ENCODE assay signal across 8 cellular contexts in genomic region chr4:10116625-10117423, GRCh38. TPM values are rescaled to one million over a fixed set of nuclear protein-coding genes. Genes with fewer than 3 reads are reported as not detected.
A peak's percentile ranks its signal among the peaks of the same experiment; 100 is the strongest.
DNase-seq lines count a peak whose midpoint lies in the region; ATAC-seq and TF ChIP-seq lines count a peak whose summit lies in the region.

WDR1 (minus strand) TSS chr4:10116799; CDS start chr4:10116666, 133 bp downstream.

- peak within 1 kb of the TSS; percentile 64 for H3K4me2 ChIP-seq in SU-DHL-6 (ENCODE audit: low read depth, low read length, poor library complexity, severe bottlenecking)

- H3K36me3 Mint-ChIP-seq in activated naive CD8-positive, alpha-beta T cell treated with anti-CD3 and anti-CD28 coated beads, Interleukin-2, amount 10 ng/mL, durations not matched to agents 7 days and 5 days: peaks cover 29% of the 10 kb centered on the region

- no peak for TF ChIP-seq EP300 in ovary (IDR thresholded peaks at IDR 0.05)

- H3K4me3 ChIP-seq in GM12864 (ENCODE audit: low read depth, low read length) (peak within 1 kb of the TSS; percentile 80), SU-DHL-6 (ENCODE audit: insufficient read depth, low read length, poor library complexity, severe bottlenecking) (peak within 1 kb of the TSS; percentile 92), ovary (peak within 1 kb of the TSS; percentile 89), thymus (ENCODE audit: low read length) (peak within 1 kb of the TSS; percentile 93)

- DNase-seq in GM12864 (ENCODE audit: low read depth) (peak; percentile 80), NCI-H1105 treated with DMSO at 0.1 percent for 48 hours (lab: John Stamatoyannopoulos, UW) (peak; percentile 77), head of caudate nucleus (peak; percentile 78 to 97 (median 93)), ovary (peak; percentile 96 to 99 (median 97))
- peak; percentile 93 for DNase-seq in activated naive CD8-positive, alpha-beta T cell treated with anti-CD3 and anti-CD28 coated beads, Interleukin-2, amount 10 ng/mL, durations not matched to agents 7 days and 5 days

- H3K9ac ChIP-seq in SU-DHL-6 (ENCODE audit: low read length): peak within 1 kb of the TSS; percentile 90

- H3K4me1 ChIP-seq in ovary (ENCODE audit: insufficient read depth): peaks cover 23% of the 10 kb centered on the region
- H3K4me1 ChIP-seq in thymus (ENCODE audit: control insufficient read depth, insufficient read depth, low read length): peaks cover 59% of the 10 kb centered on the region

- H2AFZ ChIP-seq in SU-DHL-6 (ENCODE audit: low read depth, low read length, severe bottlenecking): peak within 1 kb of the TSS; percentile 44

- peak within 1 kb of the TSS; percentile 97 for H3K4me3 Mint-ChIP-seq in activated naive CD8-positive, alpha-beta T cell treated with anti-CD3 and anti-CD28 coated beads, Interleukin-2, amount 10 ng/mL, durations not matched to agents 7 days and 5 days

- H3K27me3 Mint-ChIP-seq in activated naive CD8-positive, alpha-beta T cell treated with anti-CD3 and anti-CD28 coated beads, Interleukin-2, amount 10 ng/mL, durations not matched to agents 7 days and 5 days: no peaks in the 10 kb centered on the region

- peaks cover 18% of the 10 kb centered on the region for H3K36me3 ChIP-seq in SU-DHL-6 (ENCODE audit: low read length)
- H3K36me3 ChIP-seq in ovary: no peaks in the 10 kb centered on the region
- H3K36me3 ChIP-seq in thymus (ENCODE audit: control insufficient read depth, insufficient read depth): peaks cover 39% of the 10 kb centered on the region

- WGBS in ovary, 3 donors: 0 to 3% (median 1%) methylated on average over 28 to 90 of the region's 90 CpGs
- WGBS in thymus: under 1% methylated on average over 90 of the region's 90 CpGs

- no peaks in the 10 kb centered on the region for H3K9me3 Mint-ChIP-seq in activated naive CD8-positive, alpha-beta T cell treated with anti-CD3 and anti-CD28 coated beads, Interleukin-2, amount 10 ng/mL, durations not matched to agents 7 days and 5 days

- H4K20me1 ChIP-seq in SU-DHL-6 (ENCODE audit: low read depth, low read length): peaks cover 13% of the 10 kb centered on the region; the same call in 1 of the 2 replicates

- peaks cover 44% of the 10 kb centered on the region for H3K79me2 ChIP-seq in SU-DHL-6 (ENCODE audit: insufficient read depth, low read length)

- intact Hi-C loops in head of caudate nucleus (cut with DNase I) (loop anchor here (10.0 kb wide), 1 partner anchor 422 kb away; no protein-coding TSS in a partner anchor), ovary (cut with DNase I) (loop anchor here in 1 of 4 donors (5.0 kb wide), 1 partner anchor 95 kb away; the partner anchor contains the start of gene SLC2A9)

- H3K9me2 ChIP-seq in SU-DHL-6 (replicated peaks; ENCODE audit: insufficient read depth, low read length): no peaks in the 10 kb centered on the region

- H3K9me3 ChIP-seq in SU-DHL-6 (ENCODE audit: insufficient read depth, low read length) (no peaks in the 10 kb centered on the region), ovary (no peaks in the 10 kb centered on the region), thymus (ENCODE audit: control insufficient read depth) (no peaks in the 10 kb centered on the region)

- H3K27ac Mint-ChIP-seq in activated naive CD8-positive, alpha-beta T cell treated with anti-CD3 and anti-CD28 coated beads, Interleukin-2, amount 10 ng/mL, durations not matched to agents 7 days and 5 days: peak within 1 kb of the TSS; percentile 100

- TF ChIP-seq POLR2A in ovary (IDR thresholded peaks at IDR 0.05): peak; percentile 95

- peaks cover 51% of the 10 kb centered on the region for H3K4me1 Mint-ChIP-seq in activated naive CD8-positive, alpha-beta T cell treated with anti-CD3 and anti-CD28 coated beads, Interleukin-2, amount 10 ng/mL, durations not matched to agents 7 days and 5 days

- TF ChIP-seq CTCF in GM12864 (IDR thresholded peaks at IDR 0.05; ENCODE audit: low read depth, low read length, missing control alignments) (no peak), SU-DHL-6 (IDR thresholded peaks at IDR 0.05; ENCODE audit: insufficient read depth, low read length, poor library complexity, severe bottlenecking) (no peak), ovary (IDR thresholded peaks at IDR 0.05) (peak in 1 of 3 donors; percentile 14)

- no peaks in the 10 kb centered on the region for H3F3A ChIP-seq in SU-DHL-6 (ENCODE audit: insufficient read depth)

- H3K27me3 ChIP-seq in SU-DHL-6 (ENCODE audit: low read length): no peaks in the 10 kb centered on the region
- H3K27me3 ChIP-seq in ovary: no peaks in the 10 kb centered on the region
- no peaks in the 10 kb centered on the region for H3K27me3 ChIP-seq in thymus (ENCODE audit: control insufficient read depth, insufficient read depth)

- H3K27ac ChIP-seq in SU-DHL-6 (ENCODE audit: low read depth, low read length) (peak within 1 kb of the TSS; percentile 77), ovary (peak within 1 kb of the TSS; percentile 93 to 98), thymus (ENCODE audit: low read depth) (peak within 1 kb of the TSS; percentile 97)

- ATAC-seq in HG02642 (IDR thresholded peaks at IDR 0.05; ENCODE audit: poor library complexity, unreplicated experiment): peak; percentile 89
- peak; percentile 85 for ATAC-seq in activated naive CD8-positive, alpha-beta T cell treated with anti-CD3 and anti-CD28 coated beads, Interleukin-2, amount 10 ng/mL, durations not matched to agents 7 days and 5 days (ENCODE audit: low read depth)

- POLR2A ChIA-PET in activated naive CD8-positive, alpha-beta T cell treated with anti-CD3 and anti-CD28 coated beads, Interleukin-2, amount 10 ng/mL, durations not matched to agents 7 days and 5 days (lab: Charles Lee): interaction anchor here (0.6 to 4.9 kb wide), 25 partner anchors 9 to 513 kb away, joined by 3 to 104 read pairs (median 5); partner anchors contain the start of gene ZNF518B

RNA-seq across cellular contexts. Expression of gene WDR1, which starts in this region (rescaled TPM):
- total RNA-seq in activated naive CD8-positive, alpha-beta T cell treated with anti-CD3 and anti-CD28 coated beads, Interleukin-2, amount 10 ng/mL, durations not matched to agents 7 days and 5 days: 100 to 1,000 TPM; 371 to 372 TPM
- 100 to 1,000 TPM in 5 of 7 donors, 10 to 100 TPM in 2; 67.2 to 352 (median 260) TPM for total RNA-seq in ovary
- 100 to 1,000 TPM; 140 to 351 TPM for polyA plus RNA-seq in ovary
- 141 TPM for polyA plus RNA-seq in thymus

Comparison
In these comparisons a context has a peak if more than half of its experiments do, and no peak if none do; other contexts are left out.
1. Peak in every context shown above with its lines: DNase-seq, ATAC-seq, H3K4me3 ChIP-seq and H3K27ac ChIP-seq.